Comparison of ENCODE assay signal across 17 cellular contexts in genomic region chr9:14911046-14911445, GRCh38. TPM values are rescaled to one million over a fixed set of nuclear protein-coding genes. Genes with fewer than 3 reads are reported as not detected.
A peak's percentile ranks its signal among the peaks of the same experiment; 100 is the strongest.
DNase-seq lines count a peak whose midpoint lies in the region; ATAC-seq and TF ChIP-seq lines count a peak whose summit lies in the region.
"Had no signal": no experiment of that assay in that cellular context is flagged by ENCODE, and none has a peak within 500 bp of the region (broad histone marks: within the 10 kb centered on the region; RNA-seq: fewer than 3 reads in every experiment).

No MANE protein-coding gene starts in this region.

- no peak overlapping the region for H2BK120ac ChIP-seq in trophoblast cell (ENCODE audit: insufficient read depth, low read length, poor library complexity)

- DNase-seq in NCI-H2171 treated with DMSO at 0.1 percent for 48 hours (lab: John Stamatoyannopoulos, UW) (peak; percentile 50), NCI-H2171 (lab: John Stamatoyannopoulos, UW) (no peak), NCI-H524 treated with DMSO at 0.1 percent for 48 hours (lab: John Stamatoyannopoulos, UW) (peak; percentile 55), trophoblast cell (no peak), uterus (no peak), HPDE6-E6E7 (ENCODE audit: extremely low spot score) (no peak), amygdala (lab: John Stamatoyannopoulos, UW) (no peak)
- DNase-seq: 8988T, DMS153, MG63, NCI-H1092 treated with DMSO at 0.1 percent for 48 hours, NCI-H2107, NCI-H774, PC-9, SJCRH30 had no signal

- no peak overlapping the region for H2BK12ac ChIP-seq in trophoblast cell (ENCODE audit: low read length)

- H3K79me2 ChIP-seq in trophoblast cell (ENCODE audit: control insufficient read depth, insufficient read depth, low read length, poor library complexity): peaks cover 11% of the 10 kb centered on the region

- H3K9ac ChIP-seq in trophoblast cell (ENCODE audit: low read length): no peak overlapping the region
- H3K9ac ChIP-seq: BLaER1 had no signal

- no peak for TF ChIP-seq CTCF in uterus (IDR thresholded peaks at IDR 0.05)

- no peak overlapping the region for H2BK5ac ChIP-seq in trophoblast cell (ENCODE audit: low read depth, low read length, poor library complexity)

- no peak overlapping the region for H2AK5ac ChIP-seq in trophoblast cell (ENCODE audit: low read length)

- H3K27ac ChIP-seq in trophoblast cell (ENCODE audit: low read depth, low read length) (peak overlapping the region; percentile 94), uterus (peak overlapping the region; percentile 76 to 81)
- H3K27ac ChIP-seq: BLaER1, PC-9 had no signal

- no peak overlapping the region for H4K91ac ChIP-seq in trophoblast cell (ENCODE audit: low read depth, low read length)

- TF ChIP-seq POLR2A in uterus (IDR thresholded peaks at IDR 0.05): no peak

- H3K4ac ChIP-seq in trophoblast cell (ENCODE audit: low read depth, low read length): no peak overlapping the region

- H3K9me3 ChIP-seq in trophoblast cell (ENCODE audit: insufficient read depth, low read depth, low read length): peaks cover 2% of the 10 kb centered on the region
- no peaks in the 10 kb centered on the region for H3K9me3 ChIP-seq in uterus
- H3K9me3 ChIP-seq: BLaER1, MG63, SJCRH30 had no signal

- peaks cover 8 to 16% of the 10 kb centered on the region in 2 experiments for H3K4me1 ChIP-seq in trophoblast cell (ENCODE audit: control insufficient read depth in 1 of 2, insufficient read depth in 2 of 2, low read length in 2 of 2)
- H3K4me1 ChIP-seq in uterus: no peaks in the 10 kb centered on the region
- H3K4me1 ChIP-seq: BLaER1 had no signal

- H3K4me2 ChIP-seq in trophoblast cell (ENCODE audit: low read length): no peak overlapping the region
- H3K4me2 ChIP-seq: BLaER1, PC-9 had no signal

- ATAC-seq in GM18502 (IDR thresholded peaks at IDR 0.05; ENCODE audit: poor library complexity, unreplicated experiment): no peak

- H3K4me3 ChIP-seq in trophoblast cell (ENCODE audit: low read depth, low read length): no peak overlapping the region
- no peak overlapping the region for H3K4me3 ChIP-seq in uterus
- H3K4me3 ChIP-seq: BLaER1, MG63, PC-9 had no signal

- H3K79me1 ChIP-seq in trophoblast cell (ENCODE audit: low read length): peaks cover 20% of the 10 kb centered on the region

- H3K18ac ChIP-seq in trophoblast cell (ENCODE audit: low read length): no peak overlapping the region

- H3K36me3 ChIP-seq in trophoblast cell (ENCODE audit: control insufficient read depth in 1 of 2, insufficient read depth in 2 of 2, low read length in 2 of 2) (no peaks in the 10 kb centered on the region), uterus (no peaks in the 10 kb centered on the region)
- H3K36me3 ChIP-seq: BLaER1, MG63, SJCRH30 had no signal

- no peak overlapping the region for H4K12ac ChIP-seq in trophoblast cell (ENCODE audit: low read depth, low read length)

- H3K27me3 ChIP-seq in trophoblast cell (ENCODE audit: insufficient read depth, low read length) (no peaks in the 10 kb centered on the region), uterus (no peaks in the 10 kb centered on the region)
- H3K27me3 ChIP-seq: BLaER1, SJCRH30 had no signal

- H4K8ac ChIP-seq in trophoblast cell (ENCODE audit: low read depth, low read length): no peak overlapping the region

- no peak overlapping the region for H3K14ac ChIP-seq in trophoblast cell (ENCODE audit: low read length)

- H3K23ac ChIP-seq in trophoblast cell (ENCODE audit: low read length): no peak overlapping the region

- no peak overlapping the region for H2AFZ ChIP-seq in trophoblast cell (ENCODE audit: insufficient read depth, low read length, poor library complexity)
- H2AFZ ChIP-seq: PC-9 had no signal

- intact Hi-C loops in uterus (cut with DNase I; ENCODE audit: low total_unique reads): no loop called here

- WGBS in trophoblast cell (ENCODE audit: extremely low coverage, insufficient coverage, insufficient read length): no CpG with 5 or more reads among the region's 2 CpGs

RNA-seq across cellular contexts. Expression of gene FREM1, which starts 0.8 kb away (rescaled TPM):
- polyA plus RNA-seq in trophoblast cell (2013): 16.5 and 20.5 TPM in 2 replicates
- total RNA-seq in uterus: 10 to 100 TPM in 3 of 4 donors, 1 to 10 TPM in 1; 7.6 to 92.6 (median 18.4) TPM

Comparison
In these comparisons a context has a peak if more than half of its experiments do, and no peak if none do; other contexts are left out.
1. DNase-seq: peak in NCI-H2171 treated with DMSO at 0.1 percent for 48 hours (single experiment) and NCI-H524 treated with DMSO at 0.1 percent for 48 hours (single experiment); none in NCI-H2171 (single experiment), trophoblast cell (0 of 2), uterus (0 of 2), HPDE6-E6E7 (single experiment) and amygdala (0 of 56).